Comparison of ENCODE assay signal across 9 cellular contexts in the genomic region with DNA sequence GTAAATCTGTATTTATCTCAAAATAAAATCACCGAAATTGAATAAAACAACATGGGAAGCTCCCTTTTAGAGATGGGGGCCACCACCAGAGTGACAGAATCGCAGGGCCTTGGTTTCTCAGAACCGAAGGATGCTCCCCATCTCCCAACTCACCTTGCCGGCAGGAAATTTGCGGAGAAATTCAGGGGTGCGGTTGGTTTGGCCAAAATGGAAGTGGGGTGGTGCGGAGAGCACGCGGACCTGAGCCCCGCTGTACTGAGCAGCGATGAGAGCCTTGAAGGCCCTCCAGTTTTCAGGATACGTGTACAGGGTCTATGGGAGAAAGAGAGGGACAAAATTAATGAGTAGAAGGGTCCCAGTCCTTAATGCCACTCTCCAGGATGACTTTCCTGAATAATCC. TPM values are rescaled to one million over a fixed set of nuclear protein-coding genes. Genes with fewer than 3 reads are reported as not detected.
DNase-seq lines count a peak whose midpoint lies in the region; TF ChIP-seq lines count a peak whose summit lies in the region.
"Had no signal": no experiment of that assay in that cellular context is flagged by ENCODE, and none has a peak within 500 bp of the region (broad histone marks: within the 10 kb centered on the region; RNA-seq: fewer than 3 reads in every experiment).

No MANE protein-coding gene starts in this region.

- H3K9ac ChIP-seq in SK-N-MC (ENCODE audit: insufficient read length) = peak overlapping the region; percentile 96
- peak overlapping the region; percentile 17 for H3K9ac ChIP-seq in fibroblast of lung (ENCODE audit: insufficient read depth, low read length)

- H3K79me2 ChIP-seq in fibroblast of lung (ENCODE audit: control insufficient read depth, insufficient read depth, low read length) = peaks cover 66% of the 10 kb centered on the region

- H3K4me2 ChIP-seq in fibroblast of lung (ENCODE audit: extremely low read depth, insufficient read depth, low read length) = peak overlapping the region; percentile 89

- TF ChIP-seq CTCF in GM12864 (IDR thresholded peaks at IDR 0.05; ENCODE audit: low read depth, low read length, missing control alignments) (no peak), fibroblast of lung (conservative IDR thresholded peaks at IDR 0.05 in 1 of 2, IDR thresholded peaks at IDR 0.05 in 1 of 2; ENCODE audit: low read depth in 1 of 2, low read length in 2 of 2) (no peak), progenitor cell of endocrine pancreas (IDR thresholded peaks at IDR 0.05; ENCODE audit: unreplicated experiment) (no peak)

- peak overlapping the region; percentile 99 for H3K27ac Mint-ChIP-seq in progenitor cell of endocrine pancreas

- H3K4me1 Mint-ChIP-seq in progenitor cell of endocrine pancreas (ENCODE audit: low read depth) = peaks cover 33% of the 10 kb centered on the region

- no peak for DNase-seq in GM12864 (ENCODE audit: low read depth)
- no peak for DNase-seq in SK-N-MC (ENCODE audit: low read depth, low spot score)
- DNase-seq in fibroblast of lung (ENCODE audit: low read depth in 2 of 2) = no peak
- no peak for DNase-seq in progenitor cell of endocrine pancreas (ENCODE audit: low spot score, unreplicated experiment)
- DNase-seq in HEK293T (ENCODE audit: extremely low spot score) = no peak
- DNase-seq in AG08396 (ENCODE audit: low spot score) = no peak
- no peak for DNase-seq in putamen (ENCODE audit: low spot score)
- no peak for DNase-seq in NK-92 treated with Interleukin-12 subunit alpha and Interleukin-12 subunit beta, amount 100 ng/mL, for 24 hours (lab: John Stamatoyannopoulos, UW)
- DNase-seq: NCI-H2227 treated with DMSO at 0.1 percent for 48 hours had no signal

- peaks cover 31% of the 10 kb centered on the region for H3K36me3 Mint-ChIP-seq in progenitor cell of endocrine pancreas (ENCODE audit: insufficient read depth)

- H3K4me3 ChIP-seq in GM12864 (ENCODE audit: low read depth, low read length) = peak overlapping the region; percentile 94
- peak overlapping the region; percentile 82 for H3K4me3 ChIP-seq in SK-N-MC
- peak overlapping the region; percentile 96 to 99 (median 99) for H3K4me3 ChIP-seq in fibroblast of lung (replicated peaks in 1 of 4; ENCODE audit: control extremely low read depth in 1 of 4, insufficient read depth in 1 of 4, low read depth in 3 of 4, low read length in 4 of 4)

- no peaks in the 10 kb centered on the region for H3K9me3 ChIP-seq in SK-N-MC (ENCODE audit: low read depth, low read length)
- no peaks in the 10 kb centered on the region for H3K9me3 ChIP-seq in fibroblast of lung (ENCODE audit: control insufficient read depth, insufficient read depth, low read depth, low read length)

- no peaks in the 10 kb centered on the region for H3K9me3 Mint-ChIP-seq in progenitor cell of endocrine pancreas (ENCODE audit: low read depth)

- H3K4me1 ChIP-seq in fibroblast of lung (ENCODE audit: control insufficient read depth, extremely low read depth, insufficient read depth, low read length) = peaks cover 13% of the 10 kb centered on the region

- no peaks in the 10 kb centered on the region for H3K27me3 ChIP-seq in fibroblast of lung (ENCODE audit: control insufficient read depth, insufficient read depth, low read length)

- peak overlapping the region; percentile 87 for H3K27ac ChIP-seq in SK-N-MC
- peak overlapping the region; percentile 81 for H3K27ac ChIP-seq in fibroblast of lung (ENCODE audit: insufficient read depth, low read length)

- peaks cover 69% of the 10 kb centered on the region for H3K36me3 ChIP-seq in SK-N-MC (ENCODE audit: insufficient read depth, low read length)
- peaks cover 12% of the 10 kb centered on the region for H3K36me3 ChIP-seq in fibroblast of lung (ENCODE audit: control insufficient read depth, insufficient read depth, low read length)

- H3K4me3 Mint-ChIP-seq in progenitor cell of endocrine pancreas (ENCODE audit: low read depth) = peak overlapping the region; percentile 99

- H3K27me3 Mint-ChIP-seq in progenitor cell of endocrine pancreas = no peaks in the 10 kb centered on the region

- no peak overlapping the region for H2AFZ ChIP-seq in fibroblast of lung (ENCODE audit: low read length)

- POLR2A ChIA-PET in HEK293T (lab: Yijun Ruan, JAX) = interaction anchor here (0.9 to 3.7 kb wide), 6 partner anchors 8 to 19 kb away, joined by 3 to 40 read pairs (median 7); a partner anchor contains a TSS

- CTCF ChIA-PET in HEK293T (lab: Yijun Ruan, JAX) = no interaction called here

- H4K20me1 ChIP-seq in fibroblast of lung (ENCODE audit: control insufficient read depth, extremely low read depth, insufficient read depth, low read length) = no peaks in the 10 kb centered on the region

TF ChIP-seq in HEK293T, 16 proteins besides CTCF, POLR2A, EP300 and RAD21:
- TF ChIP-seq NFRKB (IDR thresholded peaks at IDR 0.05) (no peak), FOXA1 (IDR thresholded peaks at IDR 0.05) (no peak), LEF1 (IDR thresholded peaks at IDR 0.05; ENCODE audit: borderline replicate concordance) (no peak), SP1 (IDR thresholded peaks at IDR 0.05) (no peak), CTBP1 (IDR thresholded peaks at IDR 0.05; ENCODE audit: borderline replicate concordance) (no peak), ZNF384 (IDR thresholded peaks at IDR 0.05) (no peak), FOXM1 (IDR thresholded peaks at IDR 0.05; ENCODE audit: borderline replicate concordance) (no peak), HDGF (IDR thresholded peaks at IDR 0.05; ENCODE audit: borderline replicate concordance) (no peak), FOXK2 (IDR thresholded peaks at IDR 0.05) (no peak), L3MBTL2 (conservative IDR thresholded peaks at IDR 0.05) (no peak)
- TF ChIP-seq, protein P1, sequence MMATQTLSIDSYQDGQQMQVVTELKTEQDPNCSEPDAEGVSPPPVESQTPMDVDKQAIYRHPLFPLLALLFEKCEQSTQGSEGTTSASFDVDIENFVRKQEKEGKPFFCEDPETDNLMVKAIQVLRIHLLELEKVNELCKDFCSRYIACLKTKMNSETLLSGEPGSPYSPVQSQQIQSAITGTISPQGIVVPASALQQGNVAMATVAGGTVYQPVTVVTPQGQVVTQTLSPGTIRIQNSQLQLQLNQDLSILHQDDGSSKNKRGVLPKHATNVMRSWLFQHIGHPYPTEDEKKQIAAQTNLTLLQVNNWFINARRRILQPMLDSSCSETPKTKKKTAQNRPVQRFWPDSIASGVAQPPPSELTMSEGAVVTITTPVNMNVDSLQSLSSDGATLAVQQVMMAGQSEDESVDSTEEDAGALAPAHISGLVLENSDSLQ (IDR thresholded peaks at IDR 0.05) = no peak

RNA-seq across cellular contexts. Expression of a gene that starts 1.3 kb away (rescaled TPM):
- total RNA-seq in fibroblast of lung = 1,405 and 1,825 TPM in 2 replicates
- 1,308 and 1,333 TPM in 2 replicates for polyA plus RNA-seq in fibroblast of lung
- polyA plus RNA-seq in fibroblast of lung (2012) = 1,642 and 1,675 TPM in 2 replicates
- 2,187 and 2,476 TPM in 2 replicates for polyA minus RNA-seq in fibroblast of lung (ENCODE audit: low replicate concordance)
- 1,931 and 1,938 TPM in 2 replicates for total RNA-seq in progenitor cell of endocrine pancreas

RNA-seq across cellular contexts. Expression of a gene that starts 18.9 kb away (rescaled TPM):
- 6.9 and 7.8 TPM in 2 replicates for total RNA-seq in fibroblast of lung
- 5.5 and 6.8 TPM in 2 replicates for polyA plus RNA-seq in fibroblast of lung
- polyA plus RNA-seq in fibroblast of lung (2012) = 7.1 and 9.5 TPM in 2 replicates
- 5.9 and 7.1 TPM in 2 replicates for polyA minus RNA-seq in fibroblast of lung (ENCODE audit: low replicate concordance)
- 23.1 and 26.0 TPM in 2 replicates for total RNA-seq in progenitor cell of endocrine pancreas

RNA-seq across cellular contexts. Expression of a gene that starts 25.8 kb away (rescaled TPM):
- total RNA-seq in fibroblast of lung (396 and 762 TPM in 2 replicates), progenitor cell of endocrine pancreas (27.2 and 39.8 TPM in 2 replicates)
- polyA plus RNA-seq in fibroblast of lung = 209 and 220 TPM in 2 replicates
- polyA plus RNA-seq in fibroblast of lung (2012) = 281 and 392 TPM in 2 replicates
- 340 and 357 TPM in 2 replicates for polyA minus RNA-seq in fibroblast of lung (ENCODE audit: low replicate concordance)

RNA-seq across cellular contexts. Expression of a gene that starts 29.2 kb away (rescaled TPM):
- total RNA-seq in fibroblast of lung = 117 and 124 TPM in 2 replicates
- 31.4 and 33.6 TPM in 2 replicates for polyA plus RNA-seq in fibroblast of lung
- polyA plus RNA-seq in fibroblast of lung (2012) = 65.0 and 77.5 TPM in 2 replicates
- polyA minus RNA-seq in fibroblast of lung (ENCODE audit: low replicate concordance) = 73.0 and 89.7 TPM in 2 replicates
- 134 and 140 TPM in 2 replicates for total RNA-seq in progenitor cell of endocrine pancreas

RNA-seq across cellular contexts. Expression of a gene that starts 40.1 kb away (rescaled TPM):
- total RNA-seq in fibroblast of lung = 17.5 and 20.5 TPM in 2 replicates
- polyA plus RNA-seq in fibroblast of lung = 17.8 and 22.6 TPM in 2 replicates
- 27.5 and 34.0 TPM in 2 replicates for polyA plus RNA-seq in fibroblast of lung (2012)
- polyA minus RNA-seq in fibroblast of lung (ENCODE audit: low replicate concordance) = 37.1 and 108 TPM in 2 replicates
- total RNA-seq in progenitor cell of endocrine pancreas = 42.7 and 47.0 TPM in 2 replicates
